2 cellular contexts compared by ENCODE assay signal in genomic region chr16:30903002-30903401, GRCh38.
TF ChIP-seq lines count a peak whose summit lies in the region.

No MANE protein-coding gene starts in this region.

TF ChIP-seq in GM23338, 12 proteins besides CTCF, POLR2A, EP300 and RAD21:
- no peak for TF ChIP-seq CREB1 (CRISPR knock-in tag; IDR thresholded peaks at IDR 0.05; ENCODE audit: low read depth)
- no peak for TF ChIP-seq NANOG (IDR thresholded peaks at IDR 0.05; ENCODE audit: borderline replicate concordance)
- TF ChIP-seq POLR2AphosphoS5 (IDR thresholded peaks at IDR 0.05; ENCODE audit: low read depth), result no peak
- TF ChIP-seq STAT1 (IDR thresholded peaks at IDR 0.05; ENCODE audit: unreplicated experiment), result no peak

TF ChIP-seq in endothelial cell of umbilical vein, 7 proteins besides CTCF, POLR2A, EP300 and RAD21:
- TF ChIP-seq EZH2 (IDR thresholded peaks at IDR 0.05; ENCODE audit: borderline replicate concordance, low read depth, low read length, severe bottlenecking) (no peak), MAX (IDR thresholded peaks at IDR 0.05; ENCODE audit: insufficient read depth, insufficient read length) (no peak), JUN (IDR thresholded peaks at IDR 0.05; ENCODE audit: borderline replicate concordance, insufficient read depth, insufficient read length, low read depth) (no peak), GATA2 (IDR thresholded peaks at IDR 0.05; ENCODE audit: insufficient read depth, insufficient read length, low read depth, low read length) (no peak), POLR2AphosphoS5 (IDR thresholded peaks at IDR 0.05; ENCODE audit: insufficient read depth, low read depth, low read length) (no peak), MYC (IDR thresholded peaks at IDR 0.05; ENCODE audit: low read depth, low read length) (no peak), FOS (IDR thresholded peaks at IDR 0.05; ENCODE audit: borderline replicate concordance, insufficient read depth, low read length) (no peak)
